Comparison of ENCODE assay signal across 19 cellular contexts in genomic region chr11:61148016-61148640, GRCh38. TPM values are rescaled to one million over a fixed set of nuclear protein-coding genes. Genes with fewer than 3 reads are reported as not detected.
DNase-seq lines count a peak whose midpoint lies in the region; ATAC-seq and FAIRE-seq lines count a peak whose summit lies in the region.
"Had no signal": no experiment of that assay in that cellular context is flagged by ENCODE, and none has a peak within 500 bp of the region (broad histone marks: within the 10 kb centered on the region; RNA-seq: fewer than 3 reads in every experiment).

No MANE protein-coding gene starts in this region.

- H3K27ac Mint-ChIP-seq in stimulated activated effector memory CD8-positive, alpha-beta T cell treated with anti-CD3 and anti-CD28 coated beads, Interleukin-12 subunit alpha, Interleukin-12 subunit beta, amount 100 ng/mL, for 72 hours, result peak overlapping the region; percentile 50
- H3K27ac Mint-ChIP-seq: activated T-helper 17 cell treated with anti-CD3 and anti-CD28 coated beads, Interleukin-2, amount 50 U/mL, for 72 hours had no signal

- no peaks in the 10 kb centered on the region for H4K20me1 ChIP-seq in Karpas-422 (ENCODE audit: insufficient read depth, low read depth, low read length)

- H3K4me1 Mint-ChIP-seq in stimulated activated effector memory CD8-positive, alpha-beta T cell treated with anti-CD3 and anti-CD28 coated beads, Interleukin-12 subunit alpha, Interleukin-12 subunit beta, amount 100 ng/mL, for 72 hours, result peaks cover 29% of the 10 kb centered on the region

- peaks cover 90% of the 10 kb centered on the region for H3K79me2 ChIP-seq in Karpas-422 (ENCODE audit: low read length)

- no peak overlapping the region for H3K9ac ChIP-seq in Karpas-422 (ENCODE audit: low read length)

- H3K27ac ChIP-seq in Karpas-422 (ENCODE audit: low read length), result no peak overlapping the region
- H3K27ac ChIP-seq: BLaER1 treated with 17β-estradiol and CSF1 and Interleukin-3, amounts not matched to agents 10 nM and 100 nM had no signal

- H3K9me3 ChIP-seq in Karpas-422 (ENCODE audit: low read length), result no peaks in the 10 kb centered on the region
- H3K9me3 ChIP-seq: BLaER1 treated with 17β-estradiol and CSF1 and Interleukin-3, amounts not matched to agents 10 nM and 100 nM had no signal

- no peak overlapping the region for H3K4me3 ChIP-seq in Karpas-422 (ENCODE audit: low read length)
- H3K4me3 ChIP-seq: BLaER1 treated with 17β-estradiol and CSF1 and Interleukin-3, amounts not matched to agents 10 nM and 100 nM had no signal

- no peaks in the 10 kb centered on the region for H3K9me2 ChIP-seq in Karpas-422 (replicated peaks; ENCODE audit: insufficient read depth, low read length)

- FAIRE-seq in RCC 7860 (lab: Jason Lieb, UNC), result no peak

- no peaks in the 10 kb centered on the region for H3K36me3 ChIP-seq in Karpas-422 (ENCODE audit: insufficient read depth, low read length)
- H3K36me3 ChIP-seq: WERI-Rb-1 had no signal

- H3K4me3 Mint-ChIP-seq in stimulated activated effector memory CD8-positive, alpha-beta T cell treated with anti-CD3 and anti-CD28 coated beads, Interleukin-12 subunit alpha, Interleukin-12 subunit beta, amount 100 ng/mL, for 72 hours, result no peak overlapping the region
- H3K4me3 Mint-ChIP-seq: activated T-helper 17 cell treated with anti-CD3 and anti-CD28 coated beads, Interleukin-2, amount 50 U/mL, for 72 hours had no signal

- ATAC-seq in stimulated activated effector memory CD8-positive, alpha-beta T cell treated with anti-CD3 and anti-CD28 coated beads, Interleukin-12 subunit alpha, Interleukin-12 subunit beta, amount 100 ng/mL, for 72 hours, result no peak
- ATAC-seq: activated T-helper 17 cell treated with anti-CD3 and anti-CD28 coated beads, Interleukin-2, amount 50 U/mL, for 72 hours; left ventricle myocardium superior; naive thymus-derived CD8-positive, alpha-beta T cell had no signal

- peaks cover 21% of the 10 kb centered on the region for H3K4me1 ChIP-seq in Karpas-422 (ENCODE audit: low read length)

- no peak overlapping the region for H2AFZ ChIP-seq in Karpas-422 (ENCODE audit: low read length)

- H3K27me3 ChIP-seq in Karpas-422 (ENCODE audit: low read length), result no peaks in the 10 kb centered on the region
- H3K27me3 ChIP-seq: BLaER1 treated with 17β-estradiol and CSF1 and Interleukin-3, amounts not matched to agents 10 nM and 100 nM had no signal

- H3K4me2 ChIP-seq in Karpas-422 (ENCODE audit: low read depth, low read length, poor library complexity, severe bottlenecking), result no peak overlapping the region

- no peaks in the 10 kb centered on the region for H3K9me3 Mint-ChIP-seq in stimulated activated effector memory CD8-positive, alpha-beta T cell treated with anti-CD3 and anti-CD28 coated beads, Interleukin-12 subunit alpha, Interleukin-12 subunit beta, amount 100 ng/mL, for 72 hours
- H3K9me3 Mint-ChIP-seq: activated T-helper 17 cell treated with anti-CD3 and anti-CD28 coated beads, Interleukin-2, amount 50 U/mL, for 72 hours; naive thymus-derived CD8-positive, alpha-beta T cell had no signal

- DNase-seq in Karpas-422 (peak; percentile 63), NCI-H345 treated with DMSO at 0.1 percent for 48 hours (lab: John Stamatoyannopoulos, UW; ENCODE audit: unreplicated experiment) (peak; percentile 20), left kidney (ENCODE audit: low read depth, low spot score) (peak; percentile 52), RCC 7860 (ENCODE audit: low spot score) (no peak), SW 1271 (lab: John Stamatoyannopoulos, UW) (no peak)
- no peak for DNase-seq in stimulated activated effector memory CD8-positive, alpha-beta T cell treated with anti-CD3 and anti-CD28 coated beads, Interleukin-12 subunit alpha, Interleukin-12 subunit beta, amount 100 ng/mL, for 72 hours (ENCODE audit: low spot score in 2 of 2)
- DNase-seq in activated CD4-positive, CD25-positive, alpha-beta regulatory T cell (lab: John Stamatoyannopoulos, UW), result no peak
- DNase-seq: foreskin fibroblast; GOT3; left ventricle myocardium superior; MM.1S; naive thymus-derived CD8-positive, alpha-beta T cell; NCI-H526 treated with DMSO at 0.1 percent for 48 hours; WERI-Rb-1 had no signal

- H3K36me3 Mint-ChIP-seq in stimulated activated effector memory CD8-positive, alpha-beta T cell treated with anti-CD3 and anti-CD28 coated beads, Interleukin-12 subunit alpha, Interleukin-12 subunit beta, amount 100 ng/mL, for 72 hours, result no peaks in the 10 kb centered on the region
- H3K36me3 Mint-ChIP-seq: naive thymus-derived CD8-positive, alpha-beta T cell had no signal

RNA-seq across cellular contexts. Expression of gene VPS37C, which starts 13.1 kb away (rescaled TPM):
- 11.3 and 13.8 TPM in 2 replicates for total RNA-seq in Karpas-422 (2014; rRNA removed; shearing (Covaris generic); ENCODE audit: low replicate concordance)

RNA-seq across cellular contexts. Expression of gene CD5, which starts 45.8 kb away (rescaled TPM):
- total RNA-seq in Karpas-422 (2014; rRNA removed; shearing (Covaris generic); ENCODE audit: low replicate concordance), result not detected in 2 replicates
- total RNA-seq: cerebellum, Daoy, RPMI7951 had no signal

RNA-seq across cellular contexts. Expression of gene PGA3, which starts 55.2 kb away (rescaled TPM):
- total RNA-seq in Karpas-422 (2014; rRNA removed; shearing (Covaris generic); ENCODE audit: low replicate concordance), result not detected in 2 replicates
- total RNA-seq: activated T-helper 17 cell treated with anti-CD3 and anti-CD28 coated beads, Interleukin-2, amount 50 U/mL, for 72 hours; Daoy; left ventricle myocardium superior; naive thymus-derived CD8-positive, alpha-beta T cell; RPMI7951 had no signal

Comparison
In these comparisons a context has a peak if more than half of its experiments do, and no peak if none do; other contexts are left out.
1. DNase-seq: peak in Karpas-422 (single experiment), NCI-H345 treated with DMSO at 0.1 percent for 48 hours (single experiment) and left kidney (single experiment); none in stimulated activated effector memory CD8-positive, alpha-beta T cell treated with anti-CD3 and anti-CD28 coated beads, Interleukin-12 subunit alpha, Interleukin-12 subunit beta, amount 100 ng/mL, for 72 hours (0 of 2), RCC 7860 (single experiment), activated CD4-positive, CD25-positive, alpha-beta regulatory T cell (0 of 4) and SW 1271 (0 of 2).